ENCODE assay signal across 18 cellular contexts in the genomic region with DNA sequence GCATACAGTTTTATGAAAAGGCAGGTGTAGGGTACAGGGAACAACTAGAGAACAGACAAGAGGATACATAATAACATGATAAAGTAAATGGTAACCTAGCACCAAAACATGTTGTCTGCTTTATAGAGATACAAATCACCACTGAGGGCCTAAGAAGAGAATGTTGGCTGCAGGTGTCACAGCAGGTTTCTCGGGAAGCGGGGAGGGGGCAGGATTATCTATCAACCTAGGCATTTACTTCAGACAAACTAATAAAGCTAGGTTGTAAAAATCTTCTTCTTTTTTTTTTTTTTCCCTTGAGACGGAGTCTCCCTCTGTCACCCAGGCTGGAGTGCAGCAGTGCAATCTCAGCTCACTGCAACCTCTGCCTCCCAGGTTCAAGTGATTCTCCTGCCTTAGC. TPM values are rescaled to one million over a fixed set of nuclear protein-coding genes. Genes with fewer than 3 reads are reported as not detected.
DNase-seq lines count a peak whose midpoint lies in the region; ATAC-seq and TF ChIP-seq lines count a peak whose summit lies in the region.
"Had no signal": no experiment of that assay in that cellular context is flagged by ENCODE, and none has a peak within 500 bp of the region (broad histone marks: within the 10 kb centered on the region; RNA-seq: fewer than 3 reads in every experiment).

No MANE protein-coding gene starts in this region.

- H3K4me2 ChIP-seq in SK-N-SH: no peak overlapping the region

- no peak overlapping the region for H3K9ac ChIP-seq in SK-N-SH

- H3K27ac Mint-ChIP-seq in activated CD8-positive, alpha-beta T cell treated with anti-CD3 and anti-CD28 coated beads, Interleukin-2, amount 10 ng/mL, durations not matched to agents 7 days and 5 days: peak overlapping the region; percentile 74

- H3K27me3 ChIP-seq in sigmoid colon (no peaks in the 10 kb centered on the region), SK-N-SH (ENCODE audit: insufficient read depth) (no peaks in the 10 kb centered on the region)
- H3K27me3 ChIP-seq: adrenal gland, testis had no signal

- H3K9me3 Mint-ChIP-seq in activated CD8-positive, alpha-beta T cell treated with anti-CD3 and anti-CD28 coated beads, Interleukin-2, amount 10 ng/mL, durations not matched to agents 7 days and 5 days (ENCODE audit: insufficient read depth): no peaks in the 10 kb centered on the region

- H3F3A ChIP-seq in SK-N-SH (replicated peaks; ENCODE audit: insufficient read depth): no peaks in the 10 kb centered on the region

- no peaks in the 10 kb centered on the region for H3K79me2 ChIP-seq in SK-N-SH (ENCODE audit: insufficient read depth)

- H3K4me1 Mint-ChIP-seq in activated CD8-positive, alpha-beta T cell treated with anti-CD3 and anti-CD28 coated beads, Interleukin-2, amount 10 ng/mL, durations not matched to agents 7 days and 5 days (ENCODE audit: low read depth): peaks cover 53% of the 10 kb centered on the region

- TF ChIP-seq EP300 in sigmoid colon (IDR thresholded peaks at IDR 0.05) (no peak), SK-N-SH (IDR thresholded peaks at IDR 0.05; ENCODE audit: borderline replicate concordance in 1 of 2, low read depth in 1 of 2, low read length in 1 of 2) (no peak)

- peaks cover 12% of the 10 kb centered on the region for H3K36me3 Mint-ChIP-seq in activated CD8-positive, alpha-beta T cell treated with anti-CD3 and anti-CD28 coated beads, Interleukin-2, amount 10 ng/mL, durations not matched to agents 7 days and 5 days (ENCODE audit: low read depth)

- no peaks in the 10 kb centered on the region for H3K9me2 ChIP-seq in SK-N-SH

- no peaks in the 10 kb centered on the region for H4K20me1 ChIP-seq in SK-N-SH (ENCODE audit: insufficient read depth)

- no peaks in the 10 kb centered on the region for H3K9me3 ChIP-seq in sigmoid colon
- H3K9me3 ChIP-seq in SK-N-SH: no peaks in the 10 kb centered on the region
- H3K9me3 ChIP-seq: adrenal gland, testis had no signal

- TF ChIP-seq POLR2A in sigmoid colon (IDR thresholded peaks at IDR 0.05): no peak

- H3K27ac ChIP-seq in sigmoid colon (no peak overlapping the region), SK-N-SH (ENCODE audit: low read depth in 2 of 2, low read length in 1 of 2) (no peak overlapping the region)
- H3K27ac ChIP-seq: adrenal gland, testis had no signal

- H3K4me3 ChIP-seq in sigmoid colon (no peak overlapping the region), SK-N-SH (ENCODE audit: low read depth in 2 of 2, low read length in 1 of 2) (no peak overlapping the region)
- H3K4me3 ChIP-seq: adrenal gland, testis had no signal

- CTCF ChIA-PET in activated CD8-positive, alpha-beta T cell treated with anti-CD3 and anti-CD28 coated beads, Interleukin-2, amount 10 ng/mL, durations not matched to agents 7 days and 5 days (lab: Charles Lee): interaction anchor here (2.0 to 9.0 kb wide), 3 partner anchors 16 to 174 kb away, joined by 10 to 85 read pairs (median 22); no protein-coding TSS in a partner anchor
- CTCF ChIA-PET in SK-N-SH (lab: Yijun Ruan, JAX): interaction anchor here (1.6 to 3.8 kb wide), 3 partner anchors 17 to 174 kb away, joined by 8 to 24 read pairs (median 15); no protein-coding TSS in a partner anchor

- POLR2A ChIA-PET in activated CD8-positive, alpha-beta T cell treated with anti-CD3 and anti-CD28 coated beads, Interleukin-2, amount 10 ng/mL, durations not matched to agents 7 days and 5 days (lab: Charles Lee): interaction anchor here (0.6 to 1.1 kb wide), 2 partner anchors 18 to 144 kb away, joined by 3 to 4 read pairs; no protein-coding TSS in a partner anchor
- POLR2A ChIA-PET in SK-N-SH (lab: Yijun Ruan, JAX): no interaction called here

- H3K36me3 ChIP-seq in sigmoid colon (no peaks in the 10 kb centered on the region), SK-N-SH (replicated peaks in 1 of 2; ENCODE audit: control insufficient read depth in 1 of 2, insufficient read depth in 2 of 2, low read length in 1 of 2) (no peaks in the 10 kb centered on the region)
- H3K36me3 ChIP-seq: adrenal gland had no signal

- H3K4me1 ChIP-seq in sigmoid colon (peaks cover 0 to 6% (median 2%) of the 10 kb centered on the region in 4 donors), SK-N-SH (ENCODE audit: control insufficient read depth in 1 of 2, insufficient read depth in 2 of 2, low read depth in 1 of 2, low read length in 1 of 2) (peaks cover 0 to 5% of the 10 kb centered on the region in 2 experiments; a peak in 1 of 4 replicates)
- H3K4me1 ChIP-seq: adrenal gland, testis had no signal

- DNase-seq in activated CD8-positive, alpha-beta memory T cell treated with anti-CD3 and anti-CD28 coated beads, Interleukin-2, amount 50 U/mL, for 48 hours: peak; percentile 20
- no peak for DNase-seq in activated CD8-positive, alpha-beta memory T cell treated with anti-CD3 and anti-CD28 coated beads, Interleukin-2, amount 50 U/mL, for 4 hours
- peak; percentile 25 for DNase-seq in NCI-H2029 (lab: John Stamatoyannopoulos, UW)
- DNase-seq in activated CD8-positive, alpha-beta T cell treated with anti-CD3 and anti-CD28 coated beads, Interleukin-2, amount 10 ng/mL, durations not matched to agents 7 days and 5 days: no peak
- peak; percentile 14 for DNase-seq in sigmoid colon
- DNase-seq in NCI-H226: no peak
- no peak for DNase-seq in GM20000 (ENCODE audit: low spot score)
- no peak for DNase-seq in SK-N-SH
- DNase-seq: activated CD4-positive, CD25-positive, alpha-beta regulatory T cell; activated T-cell treated with anti-CD3 and anti-CD28 coated beads, Interleukin-2, amount 50 U/mL, for 1 hour; central memory CD4-positive, alpha-beta T cell; effector memory CD4-positive, alpha-beta T cell; H7; midbrain; NCI-H1694 treated with DMSO at 0.1 percent for 48 hours; right cardiac atrium; testis had no signal

- no peak overlapping the region for H2AFZ ChIP-seq in SK-N-SH (ENCODE audit: low read depth)

- TF ChIP-seq CTCF in sigmoid colon (IDR thresholded peaks at IDR 0.05) (no peak), GM20000 (IDR thresholded peaks at IDR 0.05; ENCODE audit: extremely low read depth, missing control alignments) (no peak), SK-N-SH (IDR thresholded peaks at IDR 0.05) (no peak)

- no peak overlapping the region for H3K4me3 Mint-ChIP-seq in activated CD8-positive, alpha-beta T cell treated with anti-CD3 and anti-CD28 coated beads, Interleukin-2, amount 10 ng/mL, durations not matched to agents 7 days and 5 days

- peak; percentile 13 for ATAC-seq in activated CD8-positive, alpha-beta T cell treated with anti-CD3 and anti-CD28 coated beads, Interleukin-2, amount 10 ng/mL, durations not matched to agents 7 days and 5 days
- ATAC-seq: right cardiac atrium had no signal

- WGBS in sigmoid colon, 2 donors: 34 to 65% methylated on average over 3 of the region's 3 CpGs
- WGBS in SK-N-SH (ENCODE audit: low lambda C conversion rate): 96% methylated on average over 3 of the region's 3 CpGs

- intact Hi-C loops in sigmoid colon (cut with DNase I): no loop called here

- H3K27me3 Mint-ChIP-seq in activated CD8-positive, alpha-beta T cell treated with anti-CD3 and anti-CD28 coated beads, Interleukin-2, amount 10 ng/mL, durations not matched to agents 7 days and 5 days (ENCODE audit: low read depth): no peaks in the 10 kb centered on the region

- TF ChIP-seq RAD21 in SK-N-SH (IDR thresholded peaks at IDR 0.05; ENCODE audit: low read length): no peak

TF ChIP-seq in SK-N-SH, 30 proteins besides CTCF, POLR2A, EP300 and RAD21:
- no peak for TF ChIP-seq NRF1 (IDR thresholded peaks at IDR 0.05; ENCODE audit: low read depth, low read length)
- TF ChIP-seq RFX5 (IDR thresholded peaks at IDR 0.05; ENCODE audit: low read length): no peak
- TF ChIP-seq MXI1 (IDR thresholded peaks at IDR 0.05; ENCODE audit: low read depth, low read length): no peak
- TF ChIP-seq ELF1 (IDR thresholded peaks at IDR 0.05): no peak
- no peak for TF ChIP-seq JUND (IDR thresholded peaks at IDR 0.05)
- TF ChIP-seq TEAD4 (IDR thresholded peaks at IDR 0.05; ENCODE audit: borderline replicate concordance, insufficient read depth): no peak
- no peak for TF ChIP-seq MEF2A (IDR thresholded peaks at IDR 0.05; ENCODE audit: borderline replicate concordance, low read depth)
- no peak for TF ChIP-seq GABPA (IDR thresholded peaks at IDR 0.05; ENCODE audit: low read depth)
- no peak for TF ChIP-seq SMC3 (IDR thresholded peaks at IDR 0.05; ENCODE audit: low read depth, low read length)
- no peak for TF ChIP-seq POLR2AphosphoS5 (IDR thresholded peaks at IDR 0.05; ENCODE audit: low read depth, low read length)
- no peak for TF ChIP-seq FOXM1 (IDR thresholded peaks at IDR 0.05; ENCODE audit: low read depth)
- TF ChIP-seq TAF1 (IDR thresholded peaks at IDR 0.05; ENCODE audit: borderline replicate concordance, low read depth, low read length): no peak
- no peak for TF ChIP-seq FOXJ3 (CRISPR knock-in tag; IDR thresholded peaks at IDR 0.05)
- TF ChIP-seq, protein P1, sequence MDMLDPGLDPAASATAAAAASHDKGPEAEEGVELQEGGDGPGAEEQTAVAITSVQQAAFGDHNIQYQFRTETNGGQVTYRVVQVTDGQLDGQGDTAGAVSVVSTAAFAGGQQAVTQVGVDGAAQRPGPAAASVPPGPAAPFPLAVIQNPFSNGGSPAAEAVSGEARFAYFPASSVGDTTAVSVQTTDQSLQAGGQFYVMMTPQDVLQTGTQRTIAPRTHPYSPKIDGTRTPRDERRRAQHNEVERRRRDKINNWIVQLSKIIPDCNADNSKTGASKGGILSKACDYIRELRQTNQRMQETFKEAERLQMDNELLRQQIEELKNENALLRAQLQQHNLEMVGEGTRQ (IDR thresholded peaks at IDR 0.05; ENCODE audit: borderline replicate concordance, low read depth, low read length): no peak
- TF ChIP-seq, protein P2, sequence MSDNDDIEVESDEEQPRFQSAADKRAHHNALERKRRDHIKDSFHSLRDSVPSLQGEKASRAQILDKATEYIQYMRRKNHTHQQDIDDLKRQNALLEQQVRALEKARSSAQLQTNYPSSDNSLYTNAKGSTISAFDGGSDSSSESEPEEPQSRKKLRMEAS (IDR thresholded peaks at IDR 0.05; ENCODE audit: low read depth): no peak

RNA-seq across cellular contexts. Expression of a gene that starts 22.7 kb away (rescaled TPM):
- total RNA-seq in activated CD8-positive, alpha-beta T cell treated with anti-CD3 and anti-CD28 coated beads, Interleukin-2, amount 10 ng/mL, durations not matched to agents 7 days and 5 days: 100 to 1,000 TPM; 432 to 449 TPM
- 100 to 1,000 TPM in 1 of 4 donors, 10 to 100 TPM in 3; 17.1 to 103 (median 30.5) TPM for total RNA-seq in sigmoid colon
- polyA plus RNA-seq in sigmoid colon: 10 to 100 TPM; 29.4 to 43.2 (median 40.2) TPM
- 33.9 and 35.3 TPM in 2 replicates for polyA plus RNA-seq in SK-N-SH (2012; rRNA removed)
- 18.9 and 20.6 TPM in 2 replicates for polyA plus RNA-seq in SK-N-SH (2012; cell fraction: cytosol; rRNA removed)
- 90.2 and 138 TPM in 2 replicates for polyA plus RNA-seq in SK-N-SH (2012; cell fraction: nucleus; rRNA removed)

Comparison
In these comparisons a context has a peak if more than half of its experiments do, and no peak if none do; other contexts are left out.
1. DNase-seq: peak in activated CD8-positive, alpha-beta memory T cell treated with anti-CD3 and anti-CD28 coated beads, Interleukin-2, amount 50 U/mL, for 48 hours (single experiment), NCI-H2029 (single experiment) and sigmoid colon (single experiment); none in activated CD8-positive, alpha-beta memory T cell treated with anti-CD3 and anti-CD28 coated beads, Interleukin-2, amount 50 U/mL, for 4 hours (single experiment), activated CD8-positive, alpha-beta T cell treated with anti-CD3 and anti-CD28 coated beads, Interleukin-2, amount 10 ng/mL, durations not matched to agents 7 days and 5 days (single experiment), NCI-H226 (single experiment), GM20000 (single experiment) and SK-N-SH (single experiment).
2. RNA of a gene that starts 22.7 kb away (total RNA-seq): 432 to 449 TPM in activated CD8-positive, alpha-beta T cell treated with anti-CD3 and anti-CD28 coated beads, Interleukin-2, amount 10 ng/mL, durations not matched to agents 7 days and 5 days; 17.1 to 103 TPM in sigmoid colon; every median in the first group is over 4 times any median in the second.